Comparison of ENCODE assay signal across 9 cellular contexts in genomic region chr19:3983936-3984583, GRCh38. TPM values are rescaled to one million over a fixed set of nuclear protein-coding genes. Genes with fewer than 3 reads are reported as not detected.
DNase-seq lines count a peak whose midpoint lies in the region; ATAC-seq, FAIRE-seq and TF ChIP-seq lines count a peak whose summit lies in the region.
"Had no signal": no experiment of that assay in that cellular context is flagged by ENCODE, and none has a peak within 500 bp of the region (broad histone marks: within the 10 kb centered on the region; RNA-seq: fewer than 3 reads in every experiment).

No MANE protein-coding gene starts in this region.

- 11% methylated on average over 21 of the region's 30 CpGs for WGBS in SK-N-SH (ENCODE audit: low lambda C conversion rate)

- H3K27ac ChIP-seq in SK-N-SH (ENCODE audit: low read depth in 2 of 2, low read length in 1 of 2) = peak overlapping the region; percentile 35 to 91; a peak in 3 of 4 replicates

- H3K4me2 ChIP-seq in SK-N-SH = peak overlapping the region; percentile 89

- peaks cover 61% of the 10 kb centered on the region for H4K20me1 ChIP-seq in SK-N-SH (ENCODE audit: insufficient read depth)

- peaks cover 53 to 56% of the 10 kb centered on the region in 2 experiments for H3K36me3 ChIP-seq in SK-N-SH (replicated peaks in 1 of 2; ENCODE audit: control insufficient read depth in 1 of 2, insufficient read depth in 2 of 2, low read length in 1 of 2)
- peaks cover 40% of the 10 kb centered on the region for H3K36me3 ChIP-seq in mucosa of descending colon (ENCODE audit: low read depth)

- H3K4me1 ChIP-seq in SK-N-SH (ENCODE audit: control insufficient read depth in 1 of 2, insufficient read depth in 2 of 2, low read depth in 1 of 2, low read length in 1 of 2) (peaks cover 15 to 37% of the 10 kb centered on the region in 2 experiments), mucosa of descending colon (ENCODE audit: low read depth) (peaks cover 31% of the 10 kb centered on the region)

- peaks cover 48% of the 10 kb centered on the region for H3F3A ChIP-seq in SK-N-SH (replicated peaks; ENCODE audit: insufficient read depth)

- no peak for FAIRE-seq in RCC 7860 (lab: Jason Lieb, UNC)

- H3K9me3 ChIP-seq in SK-N-SH = no peaks in the 10 kb centered on the region
- no peaks in the 10 kb centered on the region for H3K9me3 ChIP-seq in mucosa of descending colon

- no peak overlapping the region for H2AFZ ChIP-seq in SK-N-SH (ENCODE audit: low read depth)

- no peaks in the 10 kb centered on the region for H3K9me2 ChIP-seq in SK-N-SH

- DNase-seq in SK-N-SH (peak; percentile 32), RCC 7860 (ENCODE audit: low spot score) (peak; percentile 84), dermis blood vessel endothelial cell (peak; percentile 55), mucosa of descending colon (peak; percentile 60 to 81 (median 76)), KG1 (lab: John Stamatoyannopoulos, UW) (no peak)
- DNase-seq in effector CD4-positive, alpha-beta T cell = no peak

- POLR2A ChIA-PET in SK-N-SH (lab: Yijun Ruan, JAX) = interaction anchor here (2.4 to 6.8 kb wide), 2 partner anchors 8 to 12 kb away, joined by 17 to 60 read pairs; partner anchors contain the start of gene DAPK3

- ATAC-seq in SK-N-SH treated with all-trans-retinoic acid at 6 μM for 48 hours (no peak; the same call in 1 of the 3 replicates), mucosa of descending colon (peak; percentile 60), HG02642 (IDR thresholded peaks at IDR 0.05; ENCODE audit: poor library complexity, unreplicated experiment) (no peak)

- intact Hi-C loops in mucosa of descending colon (cut with DNase I, micrococcal nuclease) = no loop called here

- peaks cover 62% of the 10 kb centered on the region for H3K79me2 ChIP-seq in SK-N-SH (ENCODE audit: insufficient read depth)

- CTCF ChIA-PET in SK-N-SH (lab: Yijun Ruan, JAX) = interaction anchor here (1.3 to 1.6 kb wide), 2 partner anchors 9 to 15 kb away, joined by 3 to 5 read pairs; no protein-coding TSS in a partner anchor

- TF ChIP-seq EP300 in SK-N-SH (IDR thresholded peaks at IDR 0.05; ENCODE audit: borderline replicate concordance in 1 of 2, low read depth in 1 of 2, low read length in 1 of 2) = no peak

- peak overlapping the region; percentile 91 to 99 for H3K4me3 ChIP-seq in SK-N-SH (ENCODE audit: low read depth in 2 of 2, low read length in 1 of 2)
- peak overlapping the region; percentile 86 for H3K4me3 ChIP-seq in mucosa of descending colon

- no peak for TF ChIP-seq CTCF in SK-N-SH (IDR thresholded peaks at IDR 0.05)
- no peak for TF ChIP-seq CTCF in mucosa of descending colon (IDR thresholded peaks at IDR 0.05)

- TF ChIP-seq RAD21 in SK-N-SH (IDR thresholded peaks at IDR 0.05; ENCODE audit: low read length) = no peak

- H3K27me3 ChIP-seq in SK-N-SH (ENCODE audit: insufficient read depth) = no peaks in the 10 kb centered on the region

- H3K9ac ChIP-seq in SK-N-SH = peak overlapping the region; percentile 91

TF ChIP-seq in SK-N-SH, 30 proteins besides CTCF, POLR2A, EP300 and RAD21:
- TF ChIP-seq TAF1 (IDR thresholded peaks at IDR 0.05; ENCODE audit: borderline replicate concordance, low read depth, low read length) (no peak), MAX (IDR thresholded peaks at IDR 0.05; ENCODE audit: low read depth) (peak; percentile 91), MXI1 (IDR thresholded peaks at IDR 0.05; ENCODE audit: low read depth, low read length) (peak; percentile 96), SIN3A (IDR thresholded peaks at IDR 0.05; ENCODE audit: borderline replicate concordance, low read depth, low read length) (peak; percentile 91), REST (IDR thresholded peaks at IDR 0.05; ENCODE audit: low read depth, low read length) (no peak), TCF12 (IDR thresholded peaks at IDR 0.05) (no peak)
TF ChIP-seq in SK-N-SH: peak in this region for 3.

TF ChIP-seq in SK-N-SH treated with all-trans-retinoic acid at 6 μM for 48 hours, 23 proteins besides CTCF, POLR2A, EP300 and RAD21:
- no peak for TF ChIP-seq CREB5 (CRISPR knock-in tag; IDR thresholded peaks at IDR 0.05; ENCODE audit: low read depth)
- TF ChIP-seq GLIS3 (CRISPR knock-in tag; IDR thresholded peaks at IDR 0.05) = no peak
- no peak for TF ChIP-seq ISL1 (CRISPR knock-in tag; IDR thresholded peaks at IDR 0.05)
- no peak for TF ChIP-seq TCF4 (CRISPR knock-in tag; IDR thresholded peaks at IDR 0.05; ENCODE audit: borderline replicate concordance)
- TF ChIP-seq ZNF8 (CRISPR knock-in tag; IDR thresholded peaks at IDR 0.05) = no peak
- TF ChIP-seq ZNF70 (CRISPR knock-in tag; IDR thresholded peaks at IDR 0.05) = no peak

RNA-seq across cellular contexts. Expression of gene EEF2, which starts 1.2 kb away (rescaled TPM):
- polyA plus RNA-seq in SK-N-SH (2012; rRNA removed) = 1,295 and 1,553 TPM in 2 replicates
- polyA plus RNA-seq in SK-N-SH (2012; cell fraction: cytosol; rRNA removed) = 756 and 1,170 TPM in 2 replicates
- 816 and 855 TPM in 2 replicates for polyA plus RNA-seq in SK-N-SH (2012; cell fraction: nucleus; rRNA removed)
- 2,677 and 3,798 TPM in 2 replicates for total RNA-seq in dermis blood vessel endothelial cell
- total RNA-seq in mucosa of descending colon = 1,000 to 10,000 TPM; 1,826 to 2,582 (median 2,012) TPM

RNA-seq across cellular contexts. Expression of gene DAPK3, which starts 13.2 kb away (rescaled TPM):
- 118 and 142 TPM in 2 replicates for polyA plus RNA-seq in SK-N-SH (2012; rRNA removed)
- polyA plus RNA-seq in SK-N-SH (2012; cell fraction: cytosol; rRNA removed) = 67.8 and 92.3 TPM in 2 replicates
- polyA plus RNA-seq in SK-N-SH (2012; cell fraction: nucleus; rRNA removed) = 184 and 238 TPM in 2 replicates
- total RNA-seq in dermis blood vessel endothelial cell = 151 and 203 TPM in 2 replicates
- total RNA-seq in mucosa of descending colon = 100 to 1,000 TPM in 1 of 3 donors, 10 to 100 TPM in 2; 51.3 to 121 (median 56.9) TPM

RNA-seq across cellular contexts. Expression of gene PIAS4, which starts 23.5 kb away (rescaled TPM):
- polyA plus RNA-seq in SK-N-SH (2012; rRNA removed) = 7.7 and 14.1 TPM in 2 replicates
- 4.8 and 7.9 TPM in 2 replicates for polyA plus RNA-seq in SK-N-SH (2012; cell fraction: cytosol; rRNA removed)
- polyA plus RNA-seq in SK-N-SH (2012; cell fraction: nucleus; rRNA removed) = 17.7 and 23.8 TPM in 2 replicates
- total RNA-seq in dermis blood vessel endothelial cell (22.0 and 27.2 TPM in 2 replicates), mucosa of descending colon (10 to 100 TPM; 27.4 to 44.6 (median 29.5) TPM)

RNA-seq across cellular contexts. Expression of gene NMRK2, which starts 51.2 kb away (rescaled TPM):
- not detected in 2 replicates for polyA plus RNA-seq in SK-N-SH (2012; rRNA removed)
- polyA plus RNA-seq in SK-N-SH (2012; cell fraction: cytosol; rRNA removed) = not detected in 2 replicates
- polyA plus RNA-seq in SK-N-SH (2012; cell fraction: nucleus; rRNA removed) = not detected in 2 replicates
- total RNA-seq in dermis blood vessel endothelial cell (not detected in 2 replicates), mucosa of descending colon (under 1 TPM in 1 of 3 donors, not detected in 2; 0.36 TPM)
- total RNA-seq: dermis microvascular lymphatic vessel endothelial cell had no signal

Comparison
In these comparisons a context has a peak if more than half of its experiments do, and no peak if none do; other contexts are left out.
1. DNase-seq: peak in SK-N-SH (single experiment), RCC 7860 (single experiment), dermis blood vessel endothelial cell (single experiment) and mucosa of descending colon (3 of 3); none in KG1 (single experiment) and effector CD4-positive, alpha-beta T cell (single experiment).